8 cellular contexts compared by ENCODE assay signal in the genomic region with DNA sequence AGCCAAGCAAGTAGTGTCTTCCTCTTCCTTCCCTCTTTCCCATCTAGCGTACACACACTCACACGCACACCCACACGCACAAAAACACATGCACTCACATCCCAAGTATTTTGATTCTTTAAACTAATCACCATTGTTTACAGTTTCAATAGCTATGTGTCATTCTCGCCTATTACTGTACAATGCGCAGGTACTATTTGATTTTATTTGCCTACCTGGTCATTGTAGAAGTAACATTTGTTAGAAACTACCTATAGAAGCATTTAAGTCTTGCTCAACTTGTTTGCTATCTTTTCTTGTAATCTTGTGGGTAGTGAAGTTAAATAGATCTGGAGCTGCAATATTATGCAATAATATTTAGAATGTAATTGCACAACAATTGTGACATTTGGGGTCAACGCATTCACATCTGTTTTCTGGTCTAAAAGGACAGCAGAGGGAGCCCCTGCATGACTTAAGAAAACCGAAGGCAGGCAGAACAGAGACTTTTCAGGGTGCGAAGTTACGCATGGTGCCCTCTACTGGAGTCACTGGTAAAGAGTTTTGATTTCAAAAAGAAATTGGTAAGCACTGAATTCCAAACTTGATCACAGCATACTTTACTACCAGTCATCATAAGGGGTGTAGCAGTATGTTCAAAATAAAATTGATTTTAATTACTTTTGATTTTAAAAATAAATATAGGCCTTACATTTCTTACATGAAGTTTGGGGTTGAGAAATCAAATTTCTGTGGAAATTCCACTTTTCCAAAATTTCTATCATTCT.
DNase-seq lines count a peak whose midpoint lies in the region; ATAC-seq and TF ChIP-seq lines count a peak whose summit lies in the region.

No MANE protein-coding gene starts in this region.

- H3K27ac ChIP-seq in C4-2B (no peak overlapping the region), epithelial cell of prostate (no peak overlapping the region)

- peak; percentile 96 for ATAC-seq in GM18519 (IDR thresholded peaks at IDR 0.05; ENCODE audit: low FRiP score, unreplicated experiment)
- peak; percentile 99 for ATAC-seq in HG02885 (IDR thresholded peaks at IDR 0.05; ENCODE audit: poor library complexity, unreplicated experiment)
- peak; percentile 96 for ATAC-seq in SK-N-SH treated with all-trans-retinoic acid at 6 μM for 48 hours

- TF ChIP-seq CTCF in C4-2B (conservative IDR thresholded peaks at IDR 0.05) = peak; percentile 89

- DNase-seq in NCI-H1105 (lab: John Stamatoyannopoulos, UW) (peak; percentile 56), epithelial cell of prostate (ENCODE audit: low read depth, low spot score) (peak; percentile 73), middle frontal gyrus (ENCODE audit: extremely low spot score, low spot score) (peak; percentile 62)
- DNase-seq in activated CD4-positive, CD25-positive, alpha-beta regulatory T cell treated with anti-CD3 and anti-CD28 coated beads, Interleukin-2, amount 50 U/mL, for 72 hours = no peak

TF ChIP-seq in SK-N-SH treated with all-trans-retinoic acid at 6 μM for 48 hours, 23 proteins besides CTCF, POLR2A, EP300 and RAD21:
- TF ChIP-seq ZC3H10 (CRISPR knock-in tag; IDR thresholded peaks at IDR 0.05) (no peak), CSDC2 (CRISPR knock-in tag; IDR thresholded peaks at IDR 0.05) (no peak), ISL1 (CRISPR knock-in tag; IDR thresholded peaks at IDR 0.05) (no peak), ZNF565 (CRISPR knock-in tag; conservative IDR thresholded peaks at IDR 0.05; ENCODE audit: low read depth) (no peak), SNAI2 (CRISPR knock-in tag; IDR thresholded peaks at IDR 0.05) (no peak)
- TF ChIP-seq, protein P1, sequence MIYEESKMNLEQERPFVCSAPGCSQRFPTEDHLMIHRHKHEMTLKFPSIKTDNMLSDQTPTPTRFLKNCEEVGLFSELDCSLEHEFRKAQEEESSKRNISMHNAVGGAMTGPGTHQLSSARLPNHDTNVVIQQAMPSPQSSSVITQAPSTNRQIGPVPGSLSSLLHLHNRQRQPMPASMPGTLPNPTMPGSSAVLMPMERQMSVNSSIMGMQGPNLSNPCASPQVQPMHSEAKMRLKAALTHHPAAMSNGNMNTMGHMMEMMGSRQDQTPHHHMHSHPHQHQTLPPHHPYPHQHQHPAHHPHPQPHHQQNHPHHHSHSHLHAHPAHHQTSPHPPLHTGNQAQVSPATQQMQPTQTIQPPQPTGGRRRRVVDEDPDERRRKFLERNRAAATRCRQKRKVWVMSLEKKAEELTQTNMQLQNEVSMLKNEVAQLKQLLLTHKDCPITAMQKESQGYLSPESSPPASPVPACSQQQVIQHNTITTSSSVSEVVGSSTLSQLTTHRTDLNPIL (CRISPR knock-in tag; IDR thresholded peaks at IDR 0.05; ENCODE audit: low read depth) = no peak
